In genomic region chr18:37672001-37672400, GRCh38 we compare ENCODE assay signal across 3 cellular contexts.
"Had no signal": no experiment of that assay in that cellular context is flagged by ENCODE, and none has a peak within 500 bp of the region (broad histone marks: within the 10 kb centered on the region; RNA-seq: fewer than 3 reads in every experiment).

No MANE protein-coding gene starts in this region.

- H3K4me3 ChIP-seq: GM12878 had no signal

- DNase-seq: GDM1, GF-D8 had no signal

- ATAC-seq: GM12878 had no signal
